In the genomic region with DNA sequence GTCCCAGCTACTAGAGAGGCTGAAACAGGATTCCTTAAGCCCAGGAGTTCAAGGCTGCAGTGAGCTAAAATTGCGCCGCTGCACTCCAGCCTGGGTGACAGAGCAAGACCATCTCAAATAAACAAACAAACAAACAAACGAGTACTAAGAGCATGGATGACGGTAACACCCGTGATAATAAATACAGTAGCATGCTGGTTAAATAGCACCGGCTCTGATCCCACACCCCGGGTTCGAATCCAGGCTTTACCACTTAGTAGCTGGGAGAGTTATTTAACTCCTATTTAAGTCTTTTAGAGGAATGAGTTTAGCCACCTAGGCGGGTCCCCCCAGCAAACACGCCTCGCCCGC, we compare ENCODE assay signal across 8 cellular contexts. TPM values are rescaled to one million over a fixed set of nuclear protein-coding genes. Genes with fewer than 3 reads are reported as not detected.
DNase-seq lines count a peak whose midpoint lies in the region; ATAC-seq and TF ChIP-seq lines count a peak whose summit lies in the region.

No MANE protein-coding gene starts in this region.

- H3K4me3 Mint-ChIP-seq in activated CD8-positive, alpha-beta T cell treated with anti-CD3 and anti-CD28 coated beads, Interleukin-2, amount 10 ng/mL, durations not matched to agents 7 days and 5 days: peak overlapping the region; percentile 95
- H3K4me3 Mint-ChIP-seq in stimulated activated naive B cell treated with anti-CD40 and anti-IgM and Interleukin-4, amounts not matched to agents 10 μg/mL and 1 μg/mL and 100 μg/mL, for 72 hours: peak overlapping the region; percentile 94 to 99

- POLR2A ChIA-PET in activated CD8-positive, alpha-beta T cell treated with anti-CD3 and anti-CD28 coated beads, Interleukin-2, amount 10 ng/mL, durations not matched to agents 7 days and 5 days (lab: Charles Lee): no interaction called here

- no peaks in the 10 kb centered on the region for H3K9me3 Mint-ChIP-seq in activated CD8-positive, alpha-beta T cell treated with anti-CD3 and anti-CD28 coated beads, Interleukin-2, amount 10 ng/mL, durations not matched to agents 7 days and 5 days (ENCODE audit: insufficient read depth)
- H3K9me3 Mint-ChIP-seq in stimulated activated naive B cell treated with anti-CD40 and anti-IgM and Interleukin-4, amounts not matched to agents 10 μg/mL and 1 μg/mL and 100 μg/mL, for 72 hours: no peaks in the 10 kb centered on the region

- no peak for ATAC-seq in activated CD8-positive, alpha-beta T cell treated with anti-CD3 and anti-CD28 coated beads, Interleukin-2, amount 10 ng/mL, durations not matched to agents 7 days and 5 days
- peak; percentile 33 for ATAC-seq in stimulated activated naive B cell treated with anti-CD40 and anti-IgM and Interleukin-4, amounts not matched to agents 10 μg/mL and 1 μg/mL and 100 μg/mL, for 72 hours (replicated peaks)
- no peak for ATAC-seq in HG02798 (IDR thresholded peaks at IDR 0.05; ENCODE audit: poor library complexity, unreplicated experiment)
- no peak for ATAC-seq in HG02571 (IDR thresholded peaks at IDR 0.05; ENCODE audit: unreplicated experiment)

- no peaks in the 10 kb centered on the region for H3K9me3 ChIP-seq in iPS-18c (ENCODE audit: control insufficient read depth, insufficient read depth, low read length)

- no peak for TF ChIP-seq CTCF in HFF-Myc (IDR thresholded peaks at IDR 0.05; ENCODE audit: low read depth, low read length, missing control alignments)

- DNase-seq in HFF-Myc (ENCODE audit: extremely low read depth, low read depth): no peak
- DNase-seq in activated CD8-positive, alpha-beta T cell treated with anti-CD3 and anti-CD28 coated beads, Interleukin-2, amount 10 ng/mL, durations not matched to agents 7 days and 5 days: no peak
- DNase-seq in stimulated activated naive B cell treated with anti-CD40 and anti-IgM and Interleukin-4, amounts not matched to agents 10 μg/mL and 1 μg/mL and 100 μg/mL, for 72 hours: no peak
- DNase-seq in NCI-H1417 (lab: John Stamatoyannopoulos, UW): no peak
- no peak for DNase-seq in NCI-H2196 (lab: John Stamatoyannopoulos, UW; ENCODE audit: unreplicated experiment)

- peaks cover 14% of the 10 kb centered on the region for H3K27me3 Mint-ChIP-seq in activated CD8-positive, alpha-beta T cell treated with anti-CD3 and anti-CD28 coated beads, Interleukin-2, amount 10 ng/mL, durations not matched to agents 7 days and 5 days (ENCODE audit: low read depth)
- H3K27me3 Mint-ChIP-seq in stimulated activated naive B cell treated with anti-CD40 and anti-IgM and Interleukin-4, amounts not matched to agents 10 μg/mL and 1 μg/mL and 100 μg/mL, for 72 hours: peaks cover 8% of the 10 kb centered on the region in 2 donors

- peak overlapping the region; percentile 88 for H3K27ac Mint-ChIP-seq in activated CD8-positive, alpha-beta T cell treated with anti-CD3 and anti-CD28 coated beads, Interleukin-2, amount 10 ng/mL, durations not matched to agents 7 days and 5 days
- H3K27ac Mint-ChIP-seq in stimulated activated naive B cell treated with anti-CD40 and anti-IgM and Interleukin-4, amounts not matched to agents 10 μg/mL and 1 μg/mL and 100 μg/mL, for 72 hours: peak overlapping the region; percentile 96

- H3K4me1 Mint-ChIP-seq in activated CD8-positive, alpha-beta T cell treated with anti-CD3 and anti-CD28 coated beads, Interleukin-2, amount 10 ng/mL, durations not matched to agents 7 days and 5 days (ENCODE audit: low read depth): peaks cover 18% of the 10 kb centered on the region
- peaks cover 7 to 40% of the 10 kb centered on the region in 2 donors for H3K4me1 Mint-ChIP-seq in stimulated activated naive B cell treated with anti-CD40 and anti-IgM and Interleukin-4, amounts not matched to agents 10 μg/mL and 1 μg/mL and 100 μg/mL, for 72 hours

- H3K4me3 ChIP-seq in HFF-Myc (replicated peaks; ENCODE audit: low read depth, low read length) (peak overlapping the region; percentile 97), iPS-18c (ENCODE audit: insufficient read depth, low read depth, low read length) (peak overlapping the region; percentile 99)

- CTCF ChIA-PET in activated CD8-positive, alpha-beta T cell treated with anti-CD3 and anti-CD28 coated beads, Interleukin-2, amount 10 ng/mL, durations not matched to agents 7 days and 5 days (lab: Charles Lee): interaction anchor here (1.2 kb wide), 1 partner anchor 52 kb away, joined by 3 read pairs; no protein-coding TSS in a partner anchor

- peaks cover 7% of the 10 kb centered on the region for H3K36me3 Mint-ChIP-seq in activated CD8-positive, alpha-beta T cell treated with anti-CD3 and anti-CD28 coated beads, Interleukin-2, amount 10 ng/mL, durations not matched to agents 7 days and 5 days (ENCODE audit: low read depth)
- H3K36me3 Mint-ChIP-seq in stimulated activated naive B cell treated with anti-CD40 and anti-IgM and Interleukin-4, amounts not matched to agents 10 μg/mL and 1 μg/mL and 100 μg/mL, for 72 hours: peaks cover 8 to 17% of the 10 kb centered on the region in 2 donors

RNA-seq across cellular contexts. Expression of a gene that starts 0.3 kb away (rescaled TPM):
- 10 to 100 TPM; 26.7 to 27.4 TPM for total RNA-seq in activated CD8-positive, alpha-beta T cell treated with anti-CD3 and anti-CD28 coated beads, Interleukin-2, amount 10 ng/mL, durations not matched to agents 7 days and 5 days

RNA-seq across cellular contexts. Expression of a gene that starts 30.9 kb away (rescaled TPM):
- total RNA-seq in activated CD8-positive, alpha-beta T cell treated with anti-CD3 and anti-CD28 coated beads, Interleukin-2, amount 10 ng/mL, durations not matched to agents 7 days and 5 days: not detected

RNA-seq across cellular contexts. Expression of a gene that starts 53.2 kb away (rescaled TPM):
- 1 to 10 TPM; 2.9 to 3.0 TPM for total RNA-seq in activated CD8-positive, alpha-beta T cell treated with anti-CD3 and anti-CD28 coated beads, Interleukin-2, amount 10 ng/mL, durations not matched to agents 7 days and 5 days

Comparison
In these comparisons a context has a peak if more than half of its experiments do, and no peak if none do; other contexts are left out.
1. ATAC-seq: peak in stimulated activated naive B cell treated with anti-CD40 and anti-IgM and Interleukin-4, amounts not matched to agents 10 μg/mL and 1 μg/mL and 100 μg/mL, for 72 hours (2 of 2); none in activated CD8-positive, alpha-beta T cell treated with anti-CD3 and anti-CD28 coated beads, Interleukin-2, amount 10 ng/mL, durations not matched to agents 7 days and 5 days (single experiment), HG02798 (single experiment) and HG02571 (single experiment).